23 cellular contexts compared by ENCODE assay signal in the genomic region with DNA sequence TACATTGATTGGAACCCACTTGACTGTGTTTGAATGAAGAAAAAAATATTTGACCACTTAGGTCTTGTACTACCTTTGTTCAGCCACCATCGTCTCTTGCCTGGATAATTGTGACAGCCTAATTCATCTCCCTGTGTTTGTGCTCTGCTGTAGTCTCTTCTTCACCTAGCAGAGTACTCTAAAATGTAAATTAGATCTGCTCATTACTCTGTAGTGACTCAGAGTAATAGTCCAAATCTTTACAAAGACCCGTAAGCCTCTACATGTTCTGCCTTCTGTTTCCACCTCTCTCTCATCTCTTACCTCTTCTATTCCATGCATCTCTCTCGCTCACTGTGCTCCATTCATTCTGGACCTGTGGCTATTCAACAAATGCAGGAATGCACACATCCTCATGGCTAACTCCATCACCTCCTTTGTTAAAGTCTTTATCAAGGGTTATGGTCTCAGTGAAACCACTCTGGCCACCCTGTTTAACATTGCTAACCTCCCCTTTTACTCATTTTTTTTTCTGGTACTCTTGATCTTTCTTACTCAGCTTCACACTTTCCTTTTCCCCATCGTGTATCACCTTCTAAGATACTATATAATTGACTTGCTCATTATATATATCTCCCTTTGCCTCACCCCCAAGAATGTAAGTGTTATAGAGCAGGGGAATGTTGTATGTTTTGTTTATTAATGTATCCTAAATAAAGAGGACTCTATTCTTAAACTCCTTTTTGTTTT.
DNase-seq lines count a peak whose midpoint lies in the region; ATAC-seq, FAIRE-seq and TF ChIP-seq lines count a peak whose summit lies in the region.
"Had no signal": no experiment of that assay in that cellular context is flagged by ENCODE, and none has a peak within 500 bp of the region (broad histone marks: within the 10 kb centered on the region; RNA-seq: fewer than 3 reads in every experiment).

No MANE protein-coding gene starts in this region.

- no peaks in the 10 kb centered on the region for H4K20me1 ChIP-seq in keratinocyte (ENCODE audit: control insufficient read depth, extremely low read depth, insufficient read depth, low read length)
- no peaks in the 10 kb centered on the region for H4K20me1 ChIP-seq in H9 (ENCODE audit: control insufficient read depth, insufficient read depth, insufficient read length)

- H2BK5ac ChIP-seq in H9 (ENCODE audit: insufficient read length, low read length) = no peak overlapping the region

- no peak overlapping the region for H3K18ac ChIP-seq in H9 (ENCODE audit: insufficient read length, low read depth, low read length)

- H3K79me1 ChIP-seq in H9 (ENCODE audit: insufficient read depth, low read depth, low read length, poor library complexity, severe bottlenecking) = no peaks in the 10 kb centered on the region

- FAIRE-seq in keratinocyte (lab: Jason Lieb, UNC) = peak; percentile 13
- FAIRE-seq: H54, HepG2 had no signal

- H3K9ac ChIP-seq in keratinocyte (ENCODE audit: control insufficient read depth, extremely low read depth, insufficient read depth, low read length) = no peak overlapping the region
- no peak overlapping the region for H3K9ac ChIP-seq in H9 (ENCODE audit: extremely low read depth, insufficient read length, low read length)

- H3K9me3 ChIP-seq in CD4-positive, CD25-positive, alpha-beta regulatory T cell (ENCODE audit: control insufficient read depth in 2 of 2, low read length in 2 of 2) = no peaks in the 10 kb centered on the region
- H3K9me3 ChIP-seq in keratinocyte (ENCODE audit: control insufficient read depth, low read depth, low read length) (no peaks in the 10 kb centered on the region), H9 (ENCODE audit: control insufficient read depth, low read depth, low read length) (no peaks in the 10 kb centered on the region)
- H3K9me3 ChIP-seq: breast epithelium, heart right ventricle, MG63, tibial artery had no signal

- H2BK12ac ChIP-seq in H9 (ENCODE audit: insufficient read length, low read depth, low read length) = no peak overlapping the region

- dilution Hi-C loops in keratinocyte (cut with MboI; ENCODE audit: extremely low pct_ligation_motif_present, low sequenced_read_pairs) = no loop called here

- H2BK20ac ChIP-seq in H9 (ENCODE audit: low read depth, low read length, poor library complexity, severe bottlenecking) = no peak overlapping the region

- H2BK120ac ChIP-seq in H9 (ENCODE audit: low read depth, low read length, poor library complexity, severe bottlenecking) = no peak overlapping the region

- H3T11ph ChIP-seq in H9 (ENCODE audit: low read length) = no peak overlapping the region

- no peak overlapping the region for H3K4me3 ChIP-seq in CD4-positive, CD25-positive, alpha-beta regulatory T cell (ENCODE audit: low read depth, low read length)
- no peak overlapping the region for H3K4me3 ChIP-seq in keratinocyte (ENCODE audit: control insufficient read depth in 2 of 3, extremely low read depth in 1 of 3, insufficient read depth in 2 of 3, low read depth in 1 of 3, low read length in 3 of 3)
- H3K4me3 ChIP-seq: breast epithelium, heart right ventricle, MG63, tibial artery had no signal

- no peak overlapping the region for H3K14ac ChIP-seq in H9 (ENCODE audit: insufficient read depth, low read length)

- no peak overlapping the region for H4K5ac ChIP-seq in H9 (ENCODE audit: insufficient read length, low read depth, low read length)

- ATAC-seq in CD4-positive, CD25-positive, alpha-beta regulatory T cell (ENCODE audit: low read depth in 2 of 2) = no peak
- peak; percentile 53 for ATAC-seq in GM19395 (IDR thresholded peaks at IDR 0.05; ENCODE audit: unreplicated experiment)
- peak; percentile 94 for ATAC-seq in activated T-cell treated with anti-CD3 and anti-CD28 coated beads, Interleukin-2, amount 50 U/mL, for 72 hours (replicated peaks in 1 of 2)
- ATAC-seq: heart right ventricle, HepG2 had no signal

- peaks cover 10% of the 10 kb centered on the region for H3K4me1 ChIP-seq in CD4-positive, CD25-positive, alpha-beta regulatory T cell (ENCODE audit: control insufficient read depth, insufficient read depth, low read length, poor library complexity, severe bottlenecking)
- H3K4me1 ChIP-seq in keratinocyte (ENCODE audit: control insufficient read depth, extremely low read depth, insufficient read depth, low read length) = no peaks in the 10 kb centered on the region
- H3K4me1 ChIP-seq in H9 (ENCODE audit: insufficient read depth, low read length) = no peaks in the 10 kb centered on the region
- H3K4me1 ChIP-seq: breast epithelium had no signal

- H3K27ac ChIP-seq in CD4-positive, CD25-positive, alpha-beta regulatory T cell (ENCODE audit: insufficient read depth, low read length, poor library complexity, severe bottlenecking) = no peak overlapping the region
- H3K27ac ChIP-seq in keratinocyte (ENCODE audit: control insufficient read depth, insufficient read depth, low read length) = no peak overlapping the region
- no peak overlapping the region for H3K27ac ChIP-seq in H9 (ENCODE audit: insufficient read length, low read depth, low read length)
- H3K27ac ChIP-seq: breast epithelium, heart right ventricle, tibial artery had no signal

- no peak overlapping the region for H4K91ac ChIP-seq in H9 (ENCODE audit: insufficient read length, low read depth, low read length)

- no peak for TF ChIP-seq CTCF in keratinocyte (optimal IDR thresholded peaks at IDR 0.05 in 1 of 3, IDR thresholded peaks at IDR 0.05 in 1 of 3, conservative IDR thresholded peaks at IDR 0.05 in 1 of 3; ENCODE audit: extremely low read depth in 1 of 3, insufficient read depth in 2 of 3, low read length in 3 of 3)
- TF ChIP-seq CTCF in H9 (conservative IDR thresholded peaks at IDR 0.05) = no peak

- H3K23ac ChIP-seq in H9 (ENCODE audit: insufficient read length, low read depth, low read length) = no peak overlapping the region

- H3K36me3 Mint-ChIP-seq in CD4-positive, CD25-positive, alpha-beta regulatory T cell = peaks cover 11% of the 10 kb centered on the region
- peaks cover 8 to 13% of the 10 kb centered on the region in 2 donors for H3K36me3 Mint-ChIP-seq in activated T-cell treated with anti-CD3 and anti-CD28 coated beads, Interleukin-2, amount 50 U/mL, for 72 hours (ENCODE audit: insufficient read depth in 2 of 2)
- H3K36me3 Mint-ChIP-seq in H9 (ENCODE audit: insufficient read depth in 1 of 3, low read depth in 3 of 3) = no peaks in the 10 kb centered on the region

- DNase-seq in CD4-positive, CD25-positive, alpha-beta regulatory T cell = no peak
- DNase-seq in activated T-cell treated with anti-CD3 and anti-CD28 coated beads, Interleukin-2, amount 50 U/mL, for 72 hours = peak; percentile 12 to 18
- no peak for DNase-seq in keratinocyte (ENCODE audit: low read depth, low spot score)
- DNase-seq in NCI-H2081 (lab: John Stamatoyannopoulos, UW) = no peak
- DNase-seq in H9 = no peak
- no peak for DNase-seq in stimulated activated CD4-positive, alpha-beta T cell treated with anti-CD3 and anti-CD28 coated beads, Interleukin-2, amount 100 ng/mL, for 24 hours
- DNase-seq in NAMALWA (ENCODE audit: low spot score) = no peak
- DNase-seq: activated CD4-positive, alpha-beta T cell treated with anti-CD3 and anti-CD28 coated beads, Interleukin-2, amount 50 U/mL, for 4 hours; activated gamma-delta T cell treated with Interleukin-2 at 50 U/mL for 16 hours; heart right ventricle; kidney glomerular epithelial cell; MG63; NCI-H2029 treated with DMSO at 0.1 percent for 48 hours; NCI-H510A treated with DMSO at 0.1 percent for 48 hours; SIG-M5; stimulated activated CD4-positive, alpha-beta T cell treated with anti-CD3 and anti-CD28 coated beads, Interleukin-4, amount 100 ng/mL, for 4 hours; T1000; tibial artery had no signal

- H3K27ac Mint-ChIP-seq in CD4-positive, CD25-positive, alpha-beta regulatory T cell = peak overlapping the region; percentile 0 to 32 (median 13)
- peak overlapping the region; percentile 72 for H3K27ac Mint-ChIP-seq in activated T-cell treated with anti-CD3 and anti-CD28 coated beads, Interleukin-2, amount 50 U/mL, for 72 hours
- peak overlapping the region in 1 of 3 experiments; percentile 9; a peak in 1 of 7 replicates for H3K27ac Mint-ChIP-seq in H9

- H3K4ac ChIP-seq in H9 (ENCODE audit: low read depth, low read length) = no peak overlapping the region

- no peak overlapping the region for H3K4me2 ChIP-seq in keratinocyte (ENCODE audit: control insufficient read depth, extremely low read depth, insufficient read depth, low read depth, low read length)
- H3K4me2 ChIP-seq in H9 (ENCODE audit: insufficient read depth, insufficient read length, low read length) = no peak overlapping the region

- H3K27me3 Mint-ChIP-seq in CD4-positive, CD25-positive, alpha-beta regulatory T cell = no peaks in the 10 kb centered on the region
- H3K27me3 Mint-ChIP-seq in activated T-cell treated with anti-CD3 and anti-CD28 coated beads, Interleukin-2, amount 50 U/mL, for 72 hours (ENCODE audit: low read depth) = no peaks in the 10 kb centered on the region
- H3K27me3 Mint-ChIP-seq in H9 (ENCODE audit: low read depth) = no peaks in the 10 kb centered on the region

- H3K4me3 Mint-ChIP-seq in CD4-positive, CD25-positive, alpha-beta regulatory T cell = peak overlapping the region in 1 of 4 donors; percentile 13
- H3K4me3 Mint-ChIP-seq in activated T-cell treated with anti-CD3 and anti-CD28 coated beads, Interleukin-2, amount 50 U/mL, for 72 hours = peak overlapping the region; percentile 6 to 60
- H3K4me3 Mint-ChIP-seq in H9 = no peak overlapping the region
- H3K4me3 Mint-ChIP-seq: mesothelial cell of epicardium had no signal

- no peak overlapping the region for H2AFZ ChIP-seq in keratinocyte (ENCODE audit: control insufficient read depth, low read length)
- H2AFZ ChIP-seq in H9 (ENCODE audit: low read length) = no peak overlapping the region

- H3K79me2 ChIP-seq in keratinocyte (ENCODE audit: control insufficient read depth, insufficient read depth, low read length) = no peaks in the 10 kb centered on the region
- H3K79me2 ChIP-seq in H9 (ENCODE audit: insufficient read depth, low read length) = no peaks in the 10 kb centered on the region

- H2AK5ac ChIP-seq in H9 (ENCODE audit: insufficient read length, low read length) = no peak overlapping the region

- no peaks in the 10 kb centered on the region for H3K9me1 ChIP-seq in keratinocyte (ENCODE audit: control insufficient read depth, extremely low read depth, insufficient read depth, low read length)

- no CpG with 5 or more reads among the region's 4 CpGs for WGBS in H9 (ENCODE audit: extremely low coverage, insufficient read length, low lambda C conversion rate)

- peaks cover 4% of the 10 kb centered on the region for H3K36me3 ChIP-seq in CD4-positive, CD25-positive, alpha-beta regulatory T cell (ENCODE audit: control insufficient read depth, insufficient read depth, low read length)
- no peaks in the 10 kb centered on the region for H3K36me3 ChIP-seq in keratinocyte (ENCODE audit: control insufficient read depth in 2 of 2, extremely low read depth in 1 of 2, insufficient read depth in 2 of 2, low read length in 2 of 2)
- H3K36me3 ChIP-seq: breast epithelium, MG63 had no signal

- H3K9me3 Mint-ChIP-seq in CD4-positive, CD25-positive, alpha-beta regulatory T cell = peaks cover 0 to 2% (median 0%) of the 10 kb centered on the region in 7 donors
- peaks cover 0 to 4% of the 10 kb centered on the region in 2 donors for H3K9me3 Mint-ChIP-seq in activated T-cell treated with anti-CD3 and anti-CD28 coated beads, Interleukin-2, amount 50 U/mL, for 72 hours
- no peaks in the 10 kb centered on the region for H3K9me3 Mint-ChIP-seq in H9
- H3K9me3 Mint-ChIP-seq: mesothelial cell of epicardium had no signal

- no peak overlapping the region for H2BK15ac ChIP-seq in H9 (ENCODE audit: low read depth, low read length)

- no peak overlapping the region for H3K56ac ChIP-seq in H9 (ENCODE audit: insufficient read length, low read depth, low read length)

- H3K23me2 ChIP-seq in H9 (ENCODE audit: insufficient read length, low read depth, low read length, poor library complexity, severe bottlenecking) = no peaks in the 10 kb centered on the region

- H4K8ac ChIP-seq in H9 (replicated peaks; ENCODE audit: insufficient read length, low read depth, low read length) = no peak overlapping the region

- H3K27me3 ChIP-seq in CD4-positive, CD25-positive, alpha-beta regulatory T cell (ENCODE audit: control insufficient read depth, insufficient read depth, low read length) = no peaks in the 10 kb centered on the region
- H3K27me3 ChIP-seq in keratinocyte (ENCODE audit: control insufficient read depth, extremely low read depth, insufficient read depth, low read length) = no peaks in the 10 kb centered on the region
- no peaks in the 10 kb centered on the region for H3K27me3 ChIP-seq in H9 (ENCODE audit: insufficient read depth, low read length)
- H3K27me3 ChIP-seq: breast epithelium, heart right ventricle, MG63, tibial artery had no signal

- H3K4me1 Mint-ChIP-seq in CD4-positive, CD25-positive, alpha-beta regulatory T cell = peaks cover 21 to 59% (median 43%) of the 10 kb centered on the region in 4 donors
- peaks cover 33% of the 10 kb centered on the region for H3K4me1 Mint-ChIP-seq in activated T-cell treated with anti-CD3 and anti-CD28 coated beads, Interleukin-2, amount 50 U/mL, for 72 hours (ENCODE audit: low read depth)
- H3K4me1 Mint-ChIP-seq in H9 = peaks cover 11 to 13% of the 10 kb centered on the region in 2 experiments

Comparison
In these comparisons a context has a peak if more than half of its experiments do, and no peak if none do; other contexts are left out.
1. ATAC-seq: peak in GM19395 (single experiment) and activated T-cell treated with anti-CD3 and anti-CD28 coated beads, Interleukin-2, amount 50 U/mL, for 72 hours (2 of 2); none in CD4-positive, CD25-positive, alpha-beta regulatory T cell (0 of 2).
2. DNase-seq: peak in activated T-cell treated with anti-CD3 and anti-CD28 coated beads, Interleukin-2, amount 50 U/mL, for 72 hours (2 of 2); none in CD4-positive, CD25-positive, alpha-beta regulatory T cell (0 of 3), keratinocyte (single experiment), NCI-H2081 (0 of 2), H9 (single experiment), stimulated activated CD4-positive, alpha-beta T cell treated with anti-CD3 and anti-CD28 coated beads, Interleukin-2, amount 100 ng/mL, for 24 hours (0 of 2) and NAMALWA (single experiment).
3. H3K4me3 Mint-ChIP-seq: peak in activated T-cell treated with anti-CD3 and anti-CD28 coated beads, Interleukin-2, amount 50 U/mL, for 72 hours (2 of 2); none in H9 (0 of 2).